ENCODE assay signal across 1 cellular context in genomic region chr3:172658344-172659245, GRCh38.
A peak's percentile ranks its signal among the peaks of the same experiment; 100 is the strongest.
TF ChIP-seq lines count a peak whose summit lies in the region.

No MANE protein-coding gene starts in this region.

TF ChIP-seq in HepG2, 621 proteins besides CTCF, POLR2A, EP300 and RAD21 (continued from another document):
- TF ChIP-seq HBP1 (CRISPR knock-in tag; IDR thresholded peaks at IDR 0.05; ENCODE audit: low read depth) (no peak), PHB2 (IDR thresholded peaks at IDR 0.05; ENCODE audit: partially characterized antibody) (no peak), ZNF83 (CRISPR knock-in tag; IDR thresholded peaks at IDR 0.05; ENCODE audit: borderline replicate concordance) (no peak), TIGD3 (CRISPR knock-in tag; IDR thresholded peaks at IDR 0.05; ENCODE audit: borderline replicate concordance) (no peak), FOXK2 (IDR thresholded peaks at IDR 0.05) (no peak), SNAI1 (CRISPR knock-in tag; IDR thresholded peaks at IDR 0.05; ENCODE audit: borderline replicate concordance) (no peak), RXRB (CRISPR knock-in tag; IDR thresholded peaks at IDR 0.05; ENCODE audit: borderline replicate concordance) (peak; percentile 65), RERE (CRISPR knock-in tag; IDR thresholded peaks at IDR 0.05; ENCODE audit: low read depth) (no peak), TEAD3 (CRISPR knock-in tag; optimal IDR thresholded peaks at IDR 0.05; ENCODE audit: borderline replicate concordance) (peak; percentile 55), ZNF414 (CRISPR knock-in tag; IDR thresholded peaks at IDR 0.05) (no peak), SAP130 (CRISPR knock-in tag; IDR thresholded peaks at IDR 0.05; ENCODE audit: low read depth) (peak; percentile 60), ARID5B (CRISPR knock-in tag; IDR thresholded peaks at IDR 0.05) (peak; percentile 72), MAZ (IDR thresholded peaks at IDR 0.05; ENCODE audit: borderline replicate concordance, low read depth, low read length) (no peak), MAZ (CRISPR knock-in tag; IDR thresholded peaks at IDR 0.05; ENCODE audit: low read depth) (no peak), RBFOX2 (IDR thresholded peaks at IDR 0.05; ENCODE audit: low read depth, low read length) (no peak), ZNF710 (CRISPR knock-in tag; IDR thresholded peaks at IDR 0.05; ENCODE audit: borderline replicate concordance) (no peak)
